8 cellular contexts compared by ENCODE assay signal in genomic region chr6:156775717-156776116, GRCh38. TPM values are rescaled to one million over a fixed set of nuclear protein-coding genes. Genes with fewer than 3 reads are reported as not detected.
DNase-seq lines count a peak whose midpoint lies in the region; ATAC-seq, FAIRE-seq and TF ChIP-seq lines count a peak whose summit lies in the region.
"Had no signal": no experiment of that assay in that cellular context is flagged by ENCODE, and none has a peak within 500 bp of the region (broad histone marks: within the 10 kb centered on the region; RNA-seq: fewer than 3 reads in every experiment).

No MANE protein-coding gene starts in this region.

- no peaks in the 10 kb centered on the region for H3K27me3 ChIP-seq in PC-9 (ENCODE audit: insufficient read depth, low read depth)
- no peaks in the 10 kb centered on the region for H3K27me3 ChIP-seq in hepatocyte
- H3K27me3 ChIP-seq in stomach: no peaks in the 10 kb centered on the region

- H3K4me2 ChIP-seq in PC-9: peak overlapping the region; percentile 78
- peak overlapping the region; percentile 89 for H3K4me2 ChIP-seq in hepatocyte

- no peaks in the 10 kb centered on the region for H3K9me2 ChIP-seq in PC-9 (ENCODE audit: insufficient read depth)
- H3K9me2 ChIP-seq in hepatocyte (replicated peaks; ENCODE audit: insufficient read depth): no peaks in the 10 kb centered on the region

- H3K27ac ChIP-seq in PC-9 (peak overlapping the region; percentile 90), hepatocyte (peak overlapping the region; percentile 99), stomach (peak overlapping the region in 4 of 5 donors; percentile 97 to 100 (median 98))

- DNase-seq in H54 (ENCODE audit: insufficient read length, low spot score) (peak; percentile 9), PC-9 (no peak), hepatocyte (ENCODE audit: low spot score) (no peak), stomach (no peak), SKM-1 (lab: John Stamatoyannopoulos, UW; ENCODE audit: unreplicated experiment) (no peak), germinal center (ENCODE audit: low spot score) (no peak)
- DNase-seq: lower lobe of right lung had no signal

- no peak for TF ChIP-seq EP300 in stomach (IDR thresholded peaks at IDR 0.05)

- H2AFZ ChIP-seq in PC-9: no peak overlapping the region
- no peak overlapping the region for H2AFZ ChIP-seq in hepatocyte

- POLR2A ChIA-PET in PC-9 (lab: Charles Lee; ENCODE audit: unreplicated experiment): interaction anchor here (0.7 kb wide), 1 partner anchor 1590 kb away, joined by 51 read pairs; no protein-coding TSS in a partner anchor

- intact Hi-C loops in PC-9 (cut with micrococcal nuclease; ENCODE audit: unreplicated experiment): loop anchor here (2.0 to 5.0 kb wide), 2 partner anchors 55 to 213 kb away; no protein-coding TSS in a partner anchor
- intact Hi-C loops in stomach (cut with DNase I; ENCODE audit: low total_unique reads): no loop called here

- no peak for TF ChIP-seq CTCF in PC-9 (conservative IDR thresholded peaks at IDR 0.05)
- no peak for TF ChIP-seq CTCF in hepatocyte (IDR thresholded peaks at IDR 0.05; ENCODE audit: poor library complexity)
- no peak for TF ChIP-seq CTCF in stomach (IDR thresholded peaks at IDR 0.05)

- H3K4me3 ChIP-seq in PC-9 (peak overlapping the region; percentile 95; the same call in 1 of the 2 replicates), hepatocyte (no peak overlapping the region), stomach (no peak overlapping the region)

- H3K36me3 ChIP-seq in PC-9 (ENCODE audit: low read depth) (no peaks in the 10 kb centered on the region), hepatocyte (replicated peaks; ENCODE audit: insufficient read depth, low read depth) (no peaks in the 10 kb centered on the region), stomach (no peaks in the 10 kb centered on the region)
- H3K36me3 ChIP-seq: lower lobe of right lung had no signal

- H3K9me3 ChIP-seq in PC-9 (ENCODE audit: insufficient read depth, low read depth) (no peaks in the 10 kb centered on the region), hepatocyte (ENCODE audit: low read depth) (no peaks in the 10 kb centered on the region), stomach (no peaks in the 10 kb centered on the region)
- H3K9me3 ChIP-seq: lower lobe of right lung had no signal

- peaks cover 27% of the 10 kb centered on the region for H3K4me1 ChIP-seq in PC-9 (replicated peaks; ENCODE audit: insufficient read depth)
- H3K4me1 ChIP-seq in hepatocyte (ENCODE audit: insufficient read depth): peaks cover 24% of the 10 kb centered on the region
- H3K4me1 ChIP-seq in stomach: peaks cover 10 to 39% (median 24%) of the 10 kb centered on the region in 4 donors

- no TSS peak for BruUV-seq in PC-9 (replicated peaks; lab: Mats Ljungman, UMichigan)

- 84% methylated on average over 5 of the region's 5 CpGs for WGBS in hepatocyte (ENCODE audit: low lambda C conversion rate, missing lambda C conversion rate)
- WGBS in stomach, 5 donors: 47 to 56% (median 54%) methylated on average over 5 of the region's 5 CpGs

- H4K20me1 ChIP-seq in PC-9 (ENCODE audit: insufficient read depth): 0 out of 2 replicates have a peak, but pooled peaks cover 3% of the 10 kb centered on the region
- peaks cover 3% of the 10 kb centered on the region for H4K20me1 ChIP-seq in hepatocyte (ENCODE audit: insufficient read depth, poor library complexity, severe bottlenecking)

- H3K79me2 ChIP-seq in PC-9 (ENCODE audit: low read depth) (peaks cover 11% of the 10 kb centered on the region), hepatocyte (peaks cover 37% of the 10 kb centered on the region)

- CTCF ChIA-PET in PC-9 (lab: Charles Lee): interaction anchor here (0.6 kb wide), 1 partner anchor 31 kb away, joined by 5 read pairs; no protein-coding TSS in a partner anchor

- ATAC-seq in HG03460 (IDR thresholded peaks at IDR 0.05; ENCODE audit: unreplicated experiment): no peak
- ATAC-seq: lower lobe of right lung had no signal

- peaks cover 7% of the 10 kb centered on the region for H3F3A ChIP-seq in PC-9 (ENCODE audit: insufficient read depth, low read depth)

- FAIRE-seq in H54 (lab: Jason Lieb, UNC): no peak

- TF ChIP-seq POLR2A in H54 (IDR thresholded peaks at IDR 0.05; ENCODE audit: low read depth, low read length): no peak
- TF ChIP-seq POLR2A in stomach (IDR thresholded peaks at IDR 0.05): no peak

RNA-seq across cellular contexts. Expression of gene ARID1B, which starts 1.5 kb away (rescaled TPM):
- 38.8 and 42.8 TPM in 2 replicates for total RNA-seq in PC-9 (2021)
- total RNA-seq in hepatocyte: 60.2 and 67.0 TPM in 2 replicates
- polyA plus RNA-seq in hepatocyte: 32.9 and 47.5 TPM in 2 replicates
- total RNA-seq in stomach: 100 to 1,000 TPM in 3 of 5 donors, 10 to 100 TPM in 2; 31.3 to 183 (median 142) TPM
- polyA plus RNA-seq in stomach: 1 to 10 TPM; 8.8 to 9.2 (median 9.0) TPM
